Comparison of ENCODE assay signal across 8 cellular contexts in genomic region chr11:66727282-66727882, GRCh38. TPM values are rescaled to one million over a fixed set of nuclear protein-coding genes. Genes with fewer than 3 reads are reported as not detected.
A peak's percentile ranks its signal among the peaks of the same experiment; 100 is the strongest.
DNase-seq lines count a peak whose midpoint lies in the region; ATAC-seq and TF ChIP-seq lines count a peak whose summit lies in the region.

No MANE protein-coding gene starts in this region.

- peaks cover 6% of the 10 kb centered on the region; the same call in 1 of the 2 replicates for H3F3A ChIP-seq in DOHH2 (ENCODE audit: control insufficient read depth, insufficient read depth)

- peak overlapping the region; percentile 78 for H3K9ac ChIP-seq in Karpas-422 (ENCODE audit: low read length)

- H3K79me2 ChIP-seq in DOHH2 (ENCODE audit: control insufficient read depth, low read length) (peaks cover 37% of the 10 kb centered on the region), Karpas-422 (ENCODE audit: low read length) (peaks cover 38% of the 10 kb centered on the region)

- TF ChIP-seq POLR2A in ovary (IDR thresholded peaks at IDR 0.05) = no peak

- intact Hi-C loops in ovary (cut with DNase I) = no loop called here

- ATAC-seq in HG03442 (IDR thresholded peaks at IDR 0.05; ENCODE audit: unreplicated experiment) (no peak), GM18502 (IDR thresholded peaks at IDR 0.05; ENCODE audit: poor library complexity, unreplicated experiment) (no peak)

- 1 to 3% (median 2%) methylated on average over 30 to 58 of the region's 58 CpGs for WGBS in ovary, 3 donors

- H3K4me1 ChIP-seq in DOHH2 (ENCODE audit: control insufficient read depth, low read length) = peaks cover 40% of the 10 kb centered on the region
- peaks cover 52% of the 10 kb centered on the region for H3K4me1 ChIP-seq in Karpas-422 (ENCODE audit: low read length)
- peaks cover 2% of the 10 kb centered on the region for H3K4me1 ChIP-seq in ovary (ENCODE audit: insufficient read depth)

- peak overlapping the region; percentile 13; the same call in 1 of the 2 replicates for H3K27ac ChIP-seq in DOHH2 (ENCODE audit: low read depth, low read length)
- peak overlapping the region; percentile 47 for H3K27ac ChIP-seq in Karpas-422 (ENCODE audit: low read length)
- no peak overlapping the region for H3K27ac ChIP-seq in ovary

- peaks cover 3% of the 10 kb centered on the region; the same call in 1 of the 2 replicates for H3K27me3 ChIP-seq in DOHH2 (ENCODE audit: control insufficient read depth, low read length)
- H3K27me3 ChIP-seq in Karpas-422 (ENCODE audit: low read length) = no peaks in the 10 kb centered on the region
- H3K27me3 ChIP-seq in ovary = no peaks in the 10 kb centered on the region

- no peak for TF ChIP-seq CTCF in DOHH2 (IDR thresholded peaks at IDR 0.05; ENCODE audit: low read depth, low read length, poor library complexity, severe bottlenecking)
- no peak for TF ChIP-seq CTCF in ovary (IDR thresholded peaks at IDR 0.05)

- peak overlapping the region; percentile 98 for H2AFZ ChIP-seq in Karpas-422 (ENCODE audit: low read length)

- H4K20me1 ChIP-seq in DOHH2 (ENCODE audit: control insufficient read depth, insufficient read depth, low read depth, low read length) = no peaks in the 10 kb centered on the region
- no peaks in the 10 kb centered on the region for H4K20me1 ChIP-seq in Karpas-422 (ENCODE audit: insufficient read depth, low read depth, low read length)

- H3K36me3 ChIP-seq in DOHH2 (ENCODE audit: control insufficient read depth, low read length) (peaks cover 6% of the 10 kb centered on the region; the same call in 1 of the 2 replicates), Karpas-422 (ENCODE audit: insufficient read depth, low read length) (no peaks in the 10 kb centered on the region), ovary (no peaks in the 10 kb centered on the region)

- DNase-seq in Karpas-422 = peak; percentile 78
- DNase-seq in activated T-cell treated with anti-CD3 and anti-CD28 coated beads, Interleukin-2, amount 50 U/mL, for 48 hours = peak; percentile 33 to 48
- peak; percentile 27 for DNase-seq in glomerular visceral epithelial cell (ENCODE audit: extremely low spot score)
- DNase-seq in ovary = peak in 3 of 5 donors; percentile 55 to 73 (median 66)
- DNase-seq in OCI-M2 (lab: John Stamatoyannopoulos, UW; ENCODE audit: unreplicated experiment) = no peak

- H3K9me3 ChIP-seq in DOHH2 (ENCODE audit: control insufficient read depth, insufficient read depth, low read length) (no peaks in the 10 kb centered on the region), Karpas-422 (ENCODE audit: low read length) (no peaks in the 10 kb centered on the region), ovary (no peaks in the 10 kb centered on the region)

- H3K9me2 ChIP-seq in DOHH2 (replicated peaks; ENCODE audit: control insufficient read depth, low read length) = no peaks in the 10 kb centered on the region
- H3K9me2 ChIP-seq in Karpas-422 (replicated peaks; ENCODE audit: insufficient read depth, low read length) = no peaks in the 10 kb centered on the region

- H3K4me3 ChIP-seq in DOHH2 (ENCODE audit: low read length) (peak overlapping the region; percentile 76), Karpas-422 (ENCODE audit: low read length) (peak overlapping the region; percentile 76), ovary (peak overlapping the region; percentile 43)

- no peak for TF ChIP-seq EP300 in ovary (IDR thresholded peaks at IDR 0.05)

- H3K4me2 ChIP-seq in DOHH2 (ENCODE audit: low read length) (peak overlapping the region; percentile 81), Karpas-422 (ENCODE audit: low read depth, low read length, poor library complexity, severe bottlenecking) (peak overlapping the region; percentile 74)

RNA-seq across cellular contexts. Expression of gene SPTBN2, which starts 1.6 kb away (rescaled TPM):
- 18.9 and 72.0 TPM in 2 replicates for total RNA-seq in Karpas-422 (2014; rRNA removed; shearing (Covaris generic); ENCODE audit: low replicate concordance)
- 10 to 100 TPM in 3 of 7 donors, 1 to 10 TPM in 4; 1.5 to 26.9 (median 8.8) TPM for total RNA-seq in ovary
- polyA plus RNA-seq in ovary = 1 to 10 TPM; 1.4 to 1.9 TPM

RNA-seq across cellular contexts. Expression of gene RBM4B, which starts 49.7 kb away (rescaled TPM):
- 39.5 and 43.2 TPM in 2 replicates for total RNA-seq in Karpas-422 (2014; rRNA removed; shearing (Covaris generic); ENCODE audit: low replicate concordance)
- total RNA-seq in ovary = 10 to 100 TPM; 16.1 to 34.4 (median 27.6) TPM
- 10 to 100 TPM; 33.8 to 46.2 TPM for polyA plus RNA-seq in ovary

Comparison
In these comparisons a context has a peak if more than half of its experiments do, and no peak if none do; other contexts are left out.
1. H3K27ac ChIP-seq: peak in DOHH2 (single experiment) and Karpas-422 (single experiment); none in ovary (0 of 2).
2. Peak in every context shown above with its lines, with median percentiles within 50 percentile points of each other: H3K4me3 ChIP-seq.